13 cellular contexts compared by ENCODE assay signal in genomic region chr4:13546374-13546854, GRCh38. TPM values are rescaled to one million over a fixed set of nuclear protein-coding genes. Genes with fewer than 3 reads are reported as not detected.
DNase-seq lines count a peak whose midpoint lies in the region; ATAC-seq, FAIRE-seq and TF ChIP-seq lines count a peak whose summit lies in the region.
"Had no signal": no experiment of that assay in that cellular context is flagged by ENCODE, and none has a peak within 500 bp of the region (broad histone marks: within the 10 kb centered on the region; RNA-seq: fewer than 3 reads in every experiment).

No MANE protein-coding gene starts in this region.

- peaks cover 22 to 33% (median 26%) of the 10 kb centered on the region in 11 experiments for H3K9me3 ChIP-seq in BLaER1 treated with 17β-estradiol and CSF1 and Interleukin-3, amounts not matched to agents 10 nM and 100 nM (replicated peaks in 1 of 11)
- H3K9me3 ChIP-seq in astrocyte (ENCODE audit: insufficient read depth, low read depth, low read length) (no peaks in the 10 kb centered on the region), suprapubic skin (no peaks in the 10 kb centered on the region)
- no peaks in the 10 kb centered on the region for H3K9me3 ChIP-seq in naive thymus-derived CD4-positive, alpha-beta T cell (ENCODE audit: control insufficient read depth in 2 of 3, low read length in 3 of 3)
- H3K9me3 ChIP-seq: body of pancreas had no signal

- TF ChIP-seq POLR2A in suprapubic skin (IDR thresholded peaks at IDR 0.05), result no peak

- H3K36me3 Mint-ChIP-seq in HFFc6 (ENCODE audit: low read depth) (peaks cover 14% of the 10 kb centered on the region), astrocyte (ENCODE audit: low read depth, unreplicated experiment) (no peaks in the 10 kb centered on the region)
- peaks cover 0 to 9% (median 0%) of the 10 kb centered on the region in 5 donors for H3K36me3 Mint-ChIP-seq in naive thymus-derived CD4-positive, alpha-beta T cell

- H3K4me1 Mint-ChIP-seq in HFFc6 (ENCODE audit: low read depth) (peaks cover 29% of the 10 kb centered on the region), astrocyte (ENCODE audit: low read depth, unreplicated experiment) (peaks cover 5% of the 10 kb centered on the region)
- peaks cover 24 to 52% (median 40%) of the 10 kb centered on the region in 7 donors for H3K4me1 Mint-ChIP-seq in naive thymus-derived CD4-positive, alpha-beta T cell

- H3K4me2 ChIP-seq in BLaER1 treated with 17β-estradiol and CSF1 and Interleukin-3, amounts not matched to agents 10 nM and 100 nM, result peak overlapping the region; percentile 89 to 99 (median 95)
- H3K4me2 ChIP-seq in astrocyte (ENCODE audit: low read length), result peak overlapping the region; percentile 80

- H3K4me1 ChIP-seq in BLaER1 treated with 17β-estradiol and CSF1 and Interleukin-3, amounts not matched to agents 10 nM and 100 nM, result peaks cover 23 to 42% (median 29%) of the 10 kb centered on the region in 10 experiments
- H3K4me1 ChIP-seq in astrocyte (ENCODE audit: insufficient read depth, low read length) (peaks cover 9% of the 10 kb centered on the region), suprapubic skin (peaks cover 55% of the 10 kb centered on the region)
- peaks cover 13 to 27% of the 10 kb centered on the region in 2 donors for H3K4me1 ChIP-seq in naive thymus-derived CD4-positive, alpha-beta T cell (ENCODE audit: control insufficient read depth in 2 of 2, insufficient read depth in 2 of 2, low read length in 2 of 2)

- peak overlapping the region in 1 of 11 experiments; percentile 67; a peak in 1 of 22 replicates for H3K9ac ChIP-seq in BLaER1 treated with 17β-estradiol and CSF1 and Interleukin-3, amounts not matched to agents 10 nM and 100 nM
- no peak overlapping the region for H3K9ac ChIP-seq in astrocyte (ENCODE audit: low read length)

- H3K36me3 ChIP-seq in BLaER1 treated with 17β-estradiol and CSF1 and Interleukin-3, amounts not matched to agents 10 nM and 100 nM, result no peaks in the 10 kb centered on the region; a peak in 2 of 22 replicates
- no peaks in the 10 kb centered on the region for H3K36me3 ChIP-seq in astrocyte (ENCODE audit: insufficient read depth, low read length)
- no peaks in the 10 kb centered on the region for H3K36me3 ChIP-seq in naive thymus-derived CD4-positive, alpha-beta T cell (ENCODE audit: control insufficient read depth in 2 of 3, insufficient read depth in 3 of 3, low read length in 3 of 3)
- H3K36me3 ChIP-seq in suprapubic skin, result no peaks in the 10 kb centered on the region

- H3K4me3 Mint-ChIP-seq in HFFc6, result peak overlapping the region; percentile 77; the same call in 1 of the 2 replicates
- peak overlapping the region; percentile 90 for H3K4me3 Mint-ChIP-seq in astrocyte (ENCODE audit: unreplicated experiment)
- peak overlapping the region; percentile 33 to 87 (median 82) for H3K4me3 Mint-ChIP-seq in naive thymus-derived CD4-positive, alpha-beta T cell

- WGBS in suprapubic skin, result 27% methylated on average over 14 of the region's 14 CpGs

- H2AFZ ChIP-seq in astrocyte (ENCODE audit: low read depth, low read length), result peak overlapping the region; percentile 76

- H3K27ac Mint-ChIP-seq in HFFc6, result no peak overlapping the region
- H3K27ac Mint-ChIP-seq in astrocyte (ENCODE audit: unreplicated experiment), result peak overlapping the region; percentile 91
- H3K27ac Mint-ChIP-seq in naive thymus-derived CD4-positive, alpha-beta T cell, result peak overlapping the region in 5 of 9 donors; percentile 2 to 63 (median 38)

- H4K20me1 ChIP-seq in BLaER1 treated with 17β-estradiol and CSF1 and Interleukin-3, amounts not matched to agents 10 nM and 100 nM, result peaks cover 0 to 69% (median 46%) of the 10 kb centered on the region in 11 experiments; a peak in 16 of 22 replicates
- peaks cover 14% of the 10 kb centered on the region for H4K20me1 ChIP-seq in astrocyte (ENCODE audit: insufficient read depth, low read length)

- H3K79me2 ChIP-seq in astrocyte (ENCODE audit: insufficient read depth, low read length), result no peaks in the 10 kb centered on the region

- no peak for TF ChIP-seq EP300 in suprapubic skin (IDR thresholded peaks at IDR 0.05)

- H3K27me3 Mint-ChIP-seq in HFFc6 (ENCODE audit: insufficient read depth), result peaks cover 47% of the 10 kb centered on the region
- peaks cover 11% of the 10 kb centered on the region for H3K27me3 Mint-ChIP-seq in astrocyte (ENCODE audit: low read depth, unreplicated experiment)
- peaks cover 61 to 79% (median 67%) of the 10 kb centered on the region in 5 donors for H3K27me3 Mint-ChIP-seq in naive thymus-derived CD4-positive, alpha-beta T cell

- H3K4me3 ChIP-seq in BLaER1 treated with 17β-estradiol and CSF1 and Interleukin-3, amounts not matched to agents 10 nM and 100 nM, result peak overlapping the region; percentile 64 to 75 (median 72); a peak in 19 of 20 replicates
- H3K4me3 ChIP-seq in astrocyte (ENCODE audit: insufficient read depth, low read depth, low read length), result no peak overlapping the region
- H3K4me3 ChIP-seq in naive thymus-derived CD4-positive, alpha-beta T cell (ENCODE audit: low read length), result peak overlapping the region; percentile 48
- H3K4me3 ChIP-seq in suprapubic skin, result no peak overlapping the region
- H3K4me3 ChIP-seq: body of pancreas, lung had no signal

- POLR2A ChIA-PET in naive thymus-derived CD4-positive, alpha-beta T cell (lab: Charles Lee), result no interaction called here

- no peak for FAIRE-seq in astrocyte (lab: Jason Lieb, UNC)

- TF ChIP-seq CTCF in HFFc6 (IDR thresholded peaks at IDR 0.05), result no peak
- TF ChIP-seq CTCF in astrocyte (IDR thresholded peaks at IDR 0.05; ENCODE audit: insufficient read depth, low read depth, low read length), result no peak
- no peak for TF ChIP-seq CTCF in suprapubic skin (IDR thresholded peaks at IDR 0.05)

- DNase-seq in HFFc6 (no peak), astrocyte (ENCODE audit: low read depth) (no peak), left cardiac atrium (no peak), NCI-H1930 (lab: John Stamatoyannopoulos, UW) (no peak), RKO (ENCODE audit: low spot score) (no peak), suprapubic skin (ENCODE audit: low spot score in 2 of 2) (no peak)
- DNase-seq in naive thymus-derived CD4-positive, alpha-beta T cell, result no peak
- DNase-seq: activated CD4-positive, CD25-positive, alpha-beta regulatory T cell; body of pancreas; NCI-H1436 treated with DMSO at 0.1 percent for 48 hours had no signal

- H3K27ac ChIP-seq in BLaER1 treated with 17β-estradiol and CSF1 and Interleukin-3, amounts not matched to agents 10 nM and 100 nM, result no peak overlapping the region
- H3K27ac ChIP-seq in astrocyte (ENCODE audit: low read depth, low read length), result no peak overlapping the region
- no peak overlapping the region for H3K27ac ChIP-seq in naive thymus-derived CD4-positive, alpha-beta T cell (ENCODE audit: low read depth, low read length)
- no peak overlapping the region for H3K27ac ChIP-seq in suprapubic skin
- H3K27ac ChIP-seq: body of pancreas had no signal

- CTCF ChIA-PET in naive thymus-derived CD4-positive, alpha-beta T cell (lab: Charles Lee), result no interaction called here

- intact Hi-C loops in naive thymus-derived CD4-positive, alpha-beta T cell (cut with micrococcal nuclease), result loop anchor here (2.0 to 5.0 kb wide), 3 partner anchors 18 to 1779 kb away; no protein-coding TSS in a partner anchor
- intact Hi-C loops in left cardiac atrium (cut with DNase I), result loop anchor here (5.0 to 10.0 kb wide), 2 partner anchors 694 to 812 kb away; no protein-coding TSS in a partner anchor

- no peak for ATAC-seq in naive thymus-derived CD4-positive, alpha-beta T cell
- ATAC-seq in left cardiac atrium, result no peak
- ATAC-seq: body of pancreas, HCT116 had no signal

- H3K9me3 Mint-ChIP-seq in HFFc6 (peaks cover 5% of the 10 kb centered on the region; the same call in 1 of the 2 replicates), astrocyte (ENCODE audit: unreplicated experiment) (peaks cover 3% of the 10 kb centered on the region)
- peaks cover 0 to 39% (median 5%) of the 10 kb centered on the region in 11 donors for H3K9me3 Mint-ChIP-seq in naive thymus-derived CD4-positive, alpha-beta T cell

- peaks cover 82 to 92% (median 89%) of the 10 kb centered on the region in 11 experiments for H3K27me3 ChIP-seq in BLaER1 treated with 17β-estradiol and CSF1 and Interleukin-3, amounts not matched to agents 10 nM and 100 nM
- peaks cover 73% of the 10 kb centered on the region for H3K27me3 ChIP-seq in astrocyte (ENCODE audit: insufficient read depth, low read length)
- peaks cover 27 to 39% of the 10 kb centered on the region in 2 donors for H3K27me3 ChIP-seq in naive thymus-derived CD4-positive, alpha-beta T cell (ENCODE audit: control insufficient read depth in 2 of 2, insufficient read depth in 2 of 2, low read length in 2 of 2)
- peaks cover 95% of the 10 kb centered on the region for H3K27me3 ChIP-seq in suprapubic skin

RNA-seq across cellular contexts. Expression of gene NKX3-2, which starts 2.1 kb away (rescaled TPM):
- total RNA-seq in HFFc6 (2021; fragmentation: NEBNext Ultra II Directional; extraction: Animal tissue kit (Norgen Biotek cat#: 25700)), result under 1 TPM in 5 of 6 experiments, not detected in 1; 0.07 to 0.17 (median 0.11) TPM
- total RNA-seq in astrocyte, result 5.2 and 5.9 TPM in 2 replicates
- not detected for total RNA-seq in naive thymus-derived CD4-positive, alpha-beta T cell
- polyA plus RNA-seq in naive thymus-derived CD4-positive, alpha-beta T cell, result not detected
- total RNA-seq in left cardiac atrium, result not detected
- total RNA-seq in suprapubic skin, result under 1 TPM in 2 of 4 donors, not detected in 2; 0.24 to 0.26 TPM
- total RNA-seq: lung had no signal
- polyA plus RNA-seq: lung had no signal

Comparison
In these comparisons a context has a peak if more than half of its experiments do, and no peak if none do; other contexts are left out.
1. H3K4me3 ChIP-seq: peak in BLaER1 treated with 17β-estradiol and CSF1 and Interleukin-3, amounts not matched to agents 10 nM and 100 nM (10 of 10) and naive thymus-derived CD4-positive, alpha-beta T cell (single experiment); none in astrocyte (single experiment) and suprapubic skin (single experiment).
2. Peak in every context shown above with its lines, with median percentiles within 50 percentile points of each other: H3K4me3 Mint-ChIP-seq.